ENCODE assay signal across 9 cellular contexts in the genomic region with DNA sequence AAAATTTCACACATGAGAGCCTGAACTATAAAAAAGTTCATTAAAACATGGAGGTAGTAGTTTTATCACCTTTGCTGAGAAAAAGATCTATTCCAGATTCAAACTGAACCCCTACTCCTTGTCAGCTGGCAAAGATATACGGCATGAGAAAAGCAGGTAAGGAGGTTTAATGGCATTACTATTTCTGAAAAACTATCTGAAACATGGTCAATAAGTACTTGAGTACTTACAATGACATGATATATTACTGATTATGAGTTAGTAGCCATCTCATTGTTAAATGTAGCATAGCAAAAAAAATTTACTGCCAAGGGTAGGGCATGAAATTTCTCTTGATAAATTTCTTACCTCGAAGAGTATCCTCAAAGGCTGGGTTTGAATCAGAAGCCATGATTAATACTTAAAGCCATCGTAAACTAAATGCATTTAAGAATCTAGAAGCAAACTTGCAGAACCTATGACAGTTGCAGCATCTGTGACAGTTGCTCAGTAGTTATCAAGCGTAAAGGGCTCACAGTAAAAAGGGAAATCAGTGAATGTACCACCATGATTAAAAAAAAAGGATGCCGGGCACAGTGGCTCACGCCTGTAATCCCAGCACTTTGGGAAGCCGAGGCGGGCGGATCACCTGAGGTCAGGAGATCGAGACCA. TPM values are rescaled to one million over a fixed set of nuclear protein-coding genes. Genes with fewer than 3 reads are reported as not detected.
DNase-seq lines count a peak whose midpoint lies in the region; FAIRE-seq and TF ChIP-seq lines count a peak whose summit lies in the region.
"Had no signal": no experiment of that assay in that cellular context is flagged by ENCODE, and none has a peak within 500 bp of the region (broad histone marks: within the 10 kb centered on the region; RNA-seq: fewer than 3 reads in every experiment).

No MANE protein-coding gene starts in this region.

- H3K9me3 Mint-ChIP-seq in progenitor cell of endocrine pancreas (ENCODE audit: low read depth) = no peaks in the 10 kb centered on the region

- no peak overlapping the region for H3K27ac Mint-ChIP-seq in progenitor cell of endocrine pancreas

- H3K9ac ChIP-seq in NT2/D1 (ENCODE audit: insufficient read length, low read depth) = peak overlapping the region; percentile 53
- peak overlapping the region; percentile 26 for H3K9ac ChIP-seq in endocrine pancreas (ENCODE audit: control insufficient read depth, insufficient read depth, low read length)

- H3K4me3 ChIP-seq in NT2/D1 (ENCODE audit: insufficient read length, low read depth) = peak overlapping the region; percentile 41
- peak overlapping the region; percentile 93 for H3K4me3 ChIP-seq in endocrine pancreas (ENCODE audit: control insufficient read depth, insufficient read depth, low read length)

- H3K4me1 Mint-ChIP-seq in progenitor cell of endocrine pancreas (ENCODE audit: low read depth) = peaks cover 9% of the 10 kb centered on the region

- H3K4me3 Mint-ChIP-seq in progenitor cell of endocrine pancreas (ENCODE audit: low read depth) = peak overlapping the region; percentile 69

- no peaks in the 10 kb centered on the region for H3K4me1 ChIP-seq in NT2/D1 (ENCODE audit: insufficient read depth, insufficient read length)
- H3K4me1 ChIP-seq in endocrine pancreas (ENCODE audit: control insufficient read depth, insufficient read depth, low read length) = peaks cover 5% of the 10 kb centered on the region

- H3K36me3 ChIP-seq in NT2/D1 (ENCODE audit: insufficient read depth, insufficient read length, low read length) (peaks cover 9% of the 10 kb centered on the region), endocrine pancreas (ENCODE audit: control insufficient read depth, insufficient read depth, low read length) (no peaks in the 10 kb centered on the region)

- peaks cover 4% of the 10 kb centered on the region for H3K36me3 Mint-ChIP-seq in progenitor cell of endocrine pancreas (ENCODE audit: insufficient read depth)

- FAIRE-seq in HTR-8/SVneo (lab: Jason Lieb, UNC) = no peak
- FAIRE-seq: GM19239 had no signal

- intact Hi-C loops in posterior vena cava (cut with DNase I) = no loop called here

- DNase-seq in ELR (ENCODE audit: low read depth) (peak; percentile 32), NT2/D1 (ENCODE audit: low read depth, low spot score) (no peak), progenitor cell of endocrine pancreas (ENCODE audit: low spot score, unreplicated experiment) (no peak), NCI-H748 (lab: John Stamatoyannopoulos, UW; ENCODE audit: unreplicated experiment) (no peak), posterior vena cava (ENCODE audit: low spot score) (no peak), HTR-8/SVneo (ENCODE audit: insufficient read length, low spot score) (no peak), GM10266 (ENCODE audit: extremely low spot score) (no peak)

- peaks cover 3% of the 10 kb centered on the region for H3K27me3 Mint-ChIP-seq in progenitor cell of endocrine pancreas

- H3K27me3 ChIP-seq in NT2/D1 (ENCODE audit: insufficient read depth, insufficient read length) (no peaks in the 10 kb centered on the region), endocrine pancreas (ENCODE audit: control insufficient read depth, insufficient read depth, low read length) (no peaks in the 10 kb centered on the region)

- TF ChIP-seq CTCF in progenitor cell of endocrine pancreas (IDR thresholded peaks at IDR 0.05; ENCODE audit: unreplicated experiment) = no peak
- TF ChIP-seq CTCF in GM10266 (IDR thresholded peaks at IDR 0.05; ENCODE audit: control insufficient read depth, insufficient read depth, low read depth, missing control alignments) = no peak

- H3K9me3 ChIP-seq in NT2/D1 (ENCODE audit: insufficient read depth, low read length) = no peaks in the 10 kb centered on the region
- H3K9me3 ChIP-seq in endocrine pancreas (ENCODE audit: control insufficient read depth, low read length) = no peaks in the 10 kb centered on the region

RNA-seq across cellular contexts. Expression of a gene that starts 8.7 kb away (rescaled TPM):
- total RNA-seq in progenitor cell of endocrine pancreas = 8.1 and 8.6 TPM in 2 replicates
- total RNA-seq in posterior vena cava = 10 to 100 TPM; 15.2 to 16.6 TPM

RNA-seq across cellular contexts. Expression of a gene that starts 50.9 kb away (rescaled TPM):
- total RNA-seq in progenitor cell of endocrine pancreas = 0.24 and 0.27 TPM in 2 replicates
- total RNA-seq in posterior vena cava = 10 to 100 TPM; 20.4 to 35.9 TPM

Comparison
In these comparisons a context has a peak if more than half of its experiments do, and no peak if none do; other contexts are left out.
1. RNA of a gene that starts 50.9 kb away (total RNA-seq): 20.4 to 35.9 TPM in posterior vena cava; 0.24 to 0.27 TPM in progenitor cell of endocrine pancreas; every median in the first group is over 10 times any median in the second.